10 cellular contexts compared by ENCODE assay signal in genomic region chr6:134172020-134172766, GRCh38.
DNase-seq lines count a peak whose midpoint lies in the region; ATAC-seq, FAIRE-seq and TF ChIP-seq lines count a peak whose summit lies in the region.
"Had no signal": no experiment of that assay in that cellular context is flagged by ENCODE, and none has a peak within 500 bp of the region (broad histone marks: within the 10 kb centered on the region; RNA-seq: fewer than 3 reads in every experiment).

No MANE protein-coding gene starts in this region.

- H3K9me3 ChIP-seq in adrenal gland (replicated peaks in 1 of 3), result no peaks in the 10 kb centered on the region
- H3K9me3 ChIP-seq in keratinocyte (ENCODE audit: control insufficient read depth, low read depth, low read length), result no peaks in the 10 kb centered on the region

- H3K36me3 Mint-ChIP-seq in IgD-negative memory B cell, result peaks cover 1% of the 10 kb centered on the region

- H3K4me3 Mint-ChIP-seq in IgD-negative memory B cell, result peak overlapping the region; percentile 21 to 98 (median 84)
- peak overlapping the region; percentile 88 to 95 for H3K4me3 Mint-ChIP-seq in stimulated activated naive CD8-positive, alpha-beta T cell treated with anti-CD3 and anti-CD28 coated beads, Interleukin-15, amount 100 ng/mL, for 72 hours

- H2AFZ ChIP-seq in keratinocyte (ENCODE audit: control insufficient read depth, low read length), result no peak overlapping the region

- no peak for ATAC-seq in stimulated activated naive CD8-positive, alpha-beta T cell treated with anti-CD3 and anti-CD28 coated beads, Interleukin-15, amount 100 ng/mL, for 72 hours
- ATAC-seq in HG03108 (IDR thresholded peaks at IDR 0.05; ENCODE audit: unreplicated experiment), result no peak

- intact Hi-C loops in adrenal gland (cut with DNase I), result loop anchor here in 1 of 2 donors (10.0 kb wide), 2 partner anchors 123 to 463 kb away; no protein-coding TSS in a partner anchor

- dilution Hi-C loops in keratinocyte (cut with MboI; ENCODE audit: extremely low pct_ligation_motif_present, low sequenced_read_pairs), result no loop called here

- H3K27ac Mint-ChIP-seq in IgD-negative memory B cell, result no peak overlapping the region
- peak overlapping the region; percentile 79 to 98 for H3K27ac Mint-ChIP-seq in stimulated activated naive CD8-positive, alpha-beta T cell treated with anti-CD3 and anti-CD28 coated beads, Interleukin-15, amount 100 ng/mL, for 72 hours

- H3K4me3 ChIP-seq in adrenal gland (peak overlapping the region in 3 of 4 donors; percentile 3 to 94 (median 61)), keratinocyte (ENCODE audit: control insufficient read depth in 2 of 3, extremely low read depth in 1 of 3, insufficient read depth in 2 of 3, low read depth in 1 of 3, low read length in 3 of 3) (peak overlapping the region; percentile 77 to 98 (median 96))

- H3K9me3 Mint-ChIP-seq in IgD-negative memory B cell, result no peaks in the 10 kb centered on the region
- H3K9me3 Mint-ChIP-seq in stimulated activated naive CD8-positive, alpha-beta T cell treated with anti-CD3 and anti-CD28 coated beads, Interleukin-15, amount 100 ng/mL, for 72 hours, result no peaks in the 10 kb centered on the region

- H3K9me1 ChIP-seq in keratinocyte (ENCODE audit: control insufficient read depth, extremely low read depth, insufficient read depth, low read length), result no peaks in the 10 kb centered on the region

- peaks cover 15% of the 10 kb centered on the region for H4K20me1 ChIP-seq in keratinocyte (ENCODE audit: control insufficient read depth, extremely low read depth, insufficient read depth, low read length)

- peak in 1 of 2 donors; percentile 26 for TF ChIP-seq POLR2A in adrenal gland (IDR thresholded peaks at IDR 0.05)

- WGBS in adrenal gland, 4 donors, result 49 to 67% (median 56%) methylated on average over 11 of the region's 11 CpGs

- TF ChIP-seq CTCF in adrenal gland (IDR thresholded peaks at IDR 0.05), result no peak
- peak in 2 of 3 experiments; percentile 44 to 69 for TF ChIP-seq CTCF in keratinocyte (optimal IDR thresholded peaks at IDR 0.05 in 1 of 3, IDR thresholded peaks at IDR 0.05 in 1 of 3, conservative IDR thresholded peaks at IDR 0.05 in 1 of 3; ENCODE audit: extremely low read depth in 1 of 3, insufficient read depth in 2 of 3, low read length in 3 of 3)
- TF ChIP-seq CTCF in D721Med (IDR thresholded peaks at IDR 0.05; ENCODE audit: insufficient read depth, missing control alignments), result no peak
- no peak for TF ChIP-seq CTCF in GM20000 (IDR thresholded peaks at IDR 0.05; ENCODE audit: extremely low read depth, missing control alignments)

- H3K9ac ChIP-seq in keratinocyte (ENCODE audit: control insufficient read depth, extremely low read depth, insufficient read depth, low read length), result peak overlapping the region; percentile 89

- DNase-seq in adrenal gland (no peak), keratinocyte (ENCODE audit: low read depth, low spot score) (no peak), D721Med (ENCODE audit: insufficient read length, low spot score) (no peak), GM20000 (ENCODE audit: low spot score) (no peak)
- no peak for DNase-seq in stimulated activated naive CD8-positive, alpha-beta T cell treated with anti-CD3 and anti-CD28 coated beads, Interleukin-15, amount 100 ng/mL, for 72 hours
- DNase-seq: NCI-H2029 treated with DMSO at 0.1 percent for 48 hours had no signal

- H3K4me1 ChIP-seq in adrenal gland (replicated peaks in 1 of 2), result peaks cover 23 to 56% of the 10 kb centered on the region in 2 donors
- H3K4me1 ChIP-seq in keratinocyte (ENCODE audit: control insufficient read depth, extremely low read depth, insufficient read depth, low read length), result peaks cover 36% of the 10 kb centered on the region

- H3K79me2 ChIP-seq in keratinocyte (ENCODE audit: control insufficient read depth, insufficient read depth, low read length), result peaks cover 38% of the 10 kb centered on the region

- H3K36me3 ChIP-seq in adrenal gland (replicated peaks in 1 of 2) (peaks cover 0 to 45% of the 10 kb centered on the region in 2 donors), keratinocyte (ENCODE audit: control insufficient read depth in 2 of 2, extremely low read depth in 1 of 2, insufficient read depth in 2 of 2, low read length in 2 of 2) (peaks cover 19 to 43% of the 10 kb centered on the region in 2 experiments)

- peaks cover 3% of the 10 kb centered on the region for H3K27me3 Mint-ChIP-seq in IgD-negative memory B cell
- no peaks in the 10 kb centered on the region for H3K27me3 Mint-ChIP-seq in stimulated activated naive CD8-positive, alpha-beta T cell treated with anti-CD3 and anti-CD28 coated beads, Interleukin-15, amount 100 ng/mL, for 72 hours

- H3K27me3 ChIP-seq in adrenal gland, result no peaks in the 10 kb centered on the region
- no peaks in the 10 kb centered on the region for H3K27me3 ChIP-seq in keratinocyte (ENCODE audit: control insufficient read depth, extremely low read depth, insufficient read depth, low read length)

- peaks cover 16 to 30% (median 29%) of the 10 kb centered on the region in 3 donors for H3K4me1 Mint-ChIP-seq in IgD-negative memory B cell
- peaks cover 72% of the 10 kb centered on the region for H3K4me1 Mint-ChIP-seq in stimulated activated naive CD8-positive, alpha-beta T cell treated with anti-CD3 and anti-CD28 coated beads, Interleukin-15, amount 100 ng/mL, for 72 hours

- FAIRE-seq in keratinocyte (lab: Jason Lieb, UNC) (peak; percentile 17), D721Med (lab: Jason Lieb, UNC) (no peak)
- FAIRE-seq: endometrium had no signal

- peak overlapping the region; percentile 97 for H3K4me2 ChIP-seq in keratinocyte (ENCODE audit: control insufficient read depth, extremely low read depth, insufficient read depth, low read depth, low read length)

- peak overlapping the region in 4 of 5 donors; percentile 49 to 100 (median 86) for H3K27ac ChIP-seq in adrenal gland
- H3K27ac ChIP-seq in keratinocyte (ENCODE audit: control insufficient read depth, insufficient read depth, low read length), result peak overlapping the region; percentile 82
- H3K27ac ChIP-seq: VCaP had no signal

Comparison
In these comparisons a context has a peak if more than half of its experiments do, and no peak if none do; other contexts are left out.
1. H3K27ac Mint-ChIP-seq: peak in stimulated activated naive CD8-positive, alpha-beta T cell treated with anti-CD3 and anti-CD28 coated beads, Interleukin-15, amount 100 ng/mL, for 72 hours (2 of 2); none in IgD-negative memory B cell (0 of 3).
2. CTCF ChIP-seq: peak in keratinocyte (2 of 3); none in adrenal gland (0 of 6), D721Med (single experiment) and GM20000 (single experiment).